ENCODE assay signal across 1 cellular context in the genomic region with DNA sequence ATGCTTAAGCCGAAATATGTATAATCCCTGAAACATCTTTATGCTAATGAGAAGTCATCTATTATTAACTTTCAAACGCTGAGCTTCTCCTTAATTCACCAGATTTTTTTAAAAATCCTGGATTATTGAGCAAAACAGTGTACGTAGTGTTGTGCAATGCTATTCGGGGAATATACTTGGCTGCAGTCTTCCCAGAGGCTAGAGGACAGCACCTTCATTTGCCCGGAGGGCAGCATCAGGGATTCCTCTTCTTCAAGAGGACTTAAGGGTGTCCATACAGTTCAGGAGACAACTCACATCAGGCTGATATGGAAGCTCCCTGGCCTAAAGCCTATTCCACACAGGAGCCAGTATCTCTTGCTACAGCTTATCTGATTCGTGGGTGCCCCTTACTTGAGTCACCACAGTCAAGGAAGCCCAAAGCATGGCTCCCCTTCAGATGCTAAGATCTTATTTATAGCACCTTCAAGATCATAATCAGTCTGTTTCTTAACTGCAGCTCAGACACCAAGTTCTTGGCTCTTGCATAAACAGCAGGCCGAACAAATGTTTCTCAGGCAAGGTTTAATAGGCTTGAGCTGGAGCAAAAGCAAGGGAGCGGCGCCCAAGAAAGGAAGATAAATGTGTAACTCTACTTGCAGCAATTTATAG.
TF ChIP-seq lines count a peak whose summit lies in the region.

No MANE protein-coding gene starts in this region.

TF ChIP-seq in K562, 482 proteins besides CTCF, POLR2A, EP300 and RAD21 (continued from another document):
- TF ChIP-seq, protein P1, sequence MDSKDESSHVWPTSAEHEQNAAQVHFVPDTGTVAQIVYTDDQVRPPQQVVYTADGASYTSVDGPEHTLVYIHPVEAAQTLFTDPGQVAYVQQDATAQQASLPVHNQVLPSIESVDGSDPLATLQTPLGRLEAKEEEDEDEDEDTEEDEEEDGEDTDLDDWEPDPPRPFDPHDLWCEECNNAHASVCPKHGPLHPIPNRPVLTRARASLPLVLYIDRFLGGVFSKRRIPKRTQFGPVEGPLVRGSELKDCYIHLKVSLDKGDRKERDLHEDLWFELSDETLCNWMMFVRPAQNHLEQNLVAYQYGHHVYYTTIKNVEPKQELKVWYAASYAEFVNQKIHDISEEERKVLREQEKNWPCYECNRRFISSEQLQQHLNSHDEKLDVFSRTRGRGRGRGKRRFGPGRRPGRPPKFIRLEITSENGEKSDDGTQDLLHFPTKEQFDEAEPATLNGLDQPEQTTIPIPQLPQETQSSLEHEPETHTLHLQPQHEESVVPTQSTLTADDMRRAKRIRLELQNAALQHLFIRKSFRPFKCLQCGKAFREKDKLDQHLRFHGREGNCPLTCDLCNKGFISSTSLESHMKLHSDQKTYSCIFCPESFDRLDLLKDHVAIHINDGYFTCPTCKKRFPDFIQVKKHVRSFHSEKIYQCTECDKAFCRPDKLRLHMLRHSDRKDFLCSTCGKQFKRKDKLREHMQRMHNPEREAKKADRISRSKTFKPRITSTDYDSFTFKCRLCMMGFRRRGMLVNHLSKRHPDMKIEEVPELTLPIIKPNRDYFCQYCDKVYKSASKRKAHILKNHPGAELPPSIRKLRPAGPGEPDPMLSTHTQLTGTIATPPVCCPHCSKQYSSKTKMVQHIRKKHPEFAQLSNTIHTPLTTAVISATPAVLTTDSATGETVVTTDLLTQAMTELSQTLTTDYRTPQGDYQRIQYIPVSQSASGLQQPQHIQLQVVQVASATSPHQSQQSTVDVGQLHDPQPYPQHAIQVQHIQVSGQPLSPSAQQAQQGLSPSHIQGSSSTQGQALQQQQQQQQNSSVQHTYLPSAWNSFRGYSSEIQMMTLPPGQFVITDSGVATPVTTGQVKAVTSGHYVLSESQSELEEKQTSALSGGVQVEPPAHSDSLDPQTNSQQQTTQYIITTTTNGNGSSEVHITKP (IDR thresholded peaks at IDR 0.05; ENCODE audit: partially characterized antibody): no peak
- TF ChIP-seq NFIX (CRISPR knock-in tag; IDR thresholded peaks at IDR 0.05; ENCODE audit: low read depth) (no peak), PHB (CRISPR knock-in tag; IDR thresholded peaks at IDR 0.05) (0 out of 2 replicates have a peak, but pooled peaks have one; percentile 31), EWSR1 (IDR thresholded peaks at IDR 0.05; ENCODE audit: borderline replicate concordance, low read depth, partially characterized antibody) (no peak), JUN (IDR thresholded peaks at IDR 0.05; ENCODE audit: borderline replicate concordance, low read depth, low read length) (peak; percentile 54; the same call in 1 of the 2 replicates), JUN (CRISPR knock-in tag; IDR thresholded peaks at IDR 0.05; ENCODE audit: borderline replicate concordance) (no peak), JUND (IDR thresholded peaks at IDR 0.05; ENCODE audit: borderline replicate concordance, low read depth, low read length) (peak; percentile 61), JUND (tag; IDR thresholded peaks at IDR 0.05; ENCODE audit: borderline replicate concordance, low read depth, low read length) (no peak), ZNF707 (CRISPR knock-in tag; conservative IDR thresholded peaks at IDR 0.05) (no peak), MAX (CRISPR knock-in tag; IDR thresholded peaks at IDR 0.05) (no peak), NONO (IDR thresholded peaks at IDR 0.05; ENCODE audit: low read depth in 2 of 2, low read length in 1 of 2) (no peak), CEBPG (CRISPR knock-in tag; IDR thresholded peaks at IDR 0.05) (no peak; the same call in 1 of the 2 replicates), CEBPG (tag; conservative IDR thresholded peaks at IDR 0.05 in 1 of 2, IDR thresholded peaks at IDR 0.05 in 1 of 2) (peak in 1 of 2 experiments; percentile 73; a peak in 2 of 4 replicates), ZBTB2 (IDR thresholded peaks at IDR 0.05) (no peak), ELF1 (tag; IDR thresholded peaks at IDR 0.05) (no peak), CBFA2T2 (conservative IDR thresholded peaks at IDR 0.05) (no peak), CEBPB (tag; IDR thresholded peaks at IDR 0.05) (peak; percentile 64; the same call in 1 of the 2 replicates), PHB2 (IDR thresholded peaks at IDR 0.05; ENCODE audit: low read depth) (no peak), KDM1A (IDR thresholded peaks at IDR 0.05) (no peak), PML (IDR thresholded peaks at IDR 0.05; ENCODE audit: low read length) (no peak)
- TF ChIP-seq, protein P2, sequence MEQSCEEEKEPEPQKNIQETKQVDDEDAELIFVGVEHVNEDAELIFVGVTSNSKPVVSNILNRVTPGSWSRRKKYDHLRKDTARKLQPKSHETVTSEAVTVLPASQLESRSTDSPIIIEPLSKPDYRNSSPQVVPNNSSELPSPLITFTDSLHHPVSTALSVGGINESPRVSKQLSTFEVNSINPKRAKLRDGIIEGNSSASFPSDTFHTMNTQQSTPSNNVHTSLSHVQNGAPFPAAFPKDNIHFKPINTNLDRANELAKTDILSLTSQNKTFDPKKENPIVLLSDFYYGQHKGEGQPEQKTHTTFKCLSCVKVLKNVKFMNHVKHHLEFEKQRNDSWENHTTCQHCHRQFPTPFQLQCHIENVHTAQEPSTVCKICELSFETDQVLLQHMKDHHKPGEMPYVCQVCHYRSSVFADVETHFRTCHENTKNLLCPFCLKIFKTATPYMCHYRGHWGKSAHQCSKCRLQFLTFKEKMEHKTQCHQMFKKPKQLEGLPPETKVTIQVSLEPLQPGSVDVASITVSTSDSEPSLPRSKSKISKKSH (CRISPR knock-in tag; IDR thresholded peaks at IDR 0.05): no peak
- TF ChIP-seq, protein P3, sequence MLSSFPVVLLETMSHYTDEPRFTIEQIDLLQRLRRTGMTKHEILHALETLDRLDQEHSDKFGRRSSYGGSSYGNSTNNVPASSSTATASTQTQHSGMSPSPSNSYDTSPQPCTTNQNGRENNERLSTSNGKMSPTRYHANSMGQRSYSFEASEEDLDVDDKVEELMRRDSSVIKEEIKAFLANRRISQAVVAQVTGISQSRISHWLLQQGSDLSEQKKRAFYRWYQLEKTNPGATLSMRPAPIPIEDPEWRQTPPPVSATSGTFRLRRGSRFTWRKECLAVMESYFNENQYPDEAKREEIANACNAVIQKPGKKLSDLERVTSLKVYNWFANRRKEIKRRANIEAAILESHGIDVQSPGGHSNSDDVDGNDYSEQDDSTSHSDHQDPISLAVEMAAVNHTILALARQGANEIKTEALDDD (IDR thresholded peaks at IDR 0.05): no peak
- TF ChIP-seq, protein P4, sequence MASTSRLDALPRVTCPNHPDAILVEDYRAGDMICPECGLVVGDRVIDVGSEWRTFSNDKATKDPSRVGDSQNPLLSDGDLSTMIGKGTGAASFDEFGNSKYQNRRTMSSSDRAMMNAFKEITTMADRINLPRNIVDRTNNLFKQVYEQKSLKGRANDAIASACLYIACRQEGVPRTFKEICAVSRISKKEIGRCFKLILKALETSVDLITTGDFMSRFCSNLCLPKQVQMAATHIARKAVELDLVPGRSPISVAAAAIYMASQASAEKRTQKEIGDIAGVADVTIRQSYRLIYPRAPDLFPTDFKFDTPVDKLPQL (IDR thresholded peaks at IDR 0.05; ENCODE audit: extremely low read depth, insufficient read length): no peak
TF ChIP-seq in K562: peak in this region for 15.
